Comparison of ENCODE assay signal across 18 cellular contexts in the genomic region with DNA sequence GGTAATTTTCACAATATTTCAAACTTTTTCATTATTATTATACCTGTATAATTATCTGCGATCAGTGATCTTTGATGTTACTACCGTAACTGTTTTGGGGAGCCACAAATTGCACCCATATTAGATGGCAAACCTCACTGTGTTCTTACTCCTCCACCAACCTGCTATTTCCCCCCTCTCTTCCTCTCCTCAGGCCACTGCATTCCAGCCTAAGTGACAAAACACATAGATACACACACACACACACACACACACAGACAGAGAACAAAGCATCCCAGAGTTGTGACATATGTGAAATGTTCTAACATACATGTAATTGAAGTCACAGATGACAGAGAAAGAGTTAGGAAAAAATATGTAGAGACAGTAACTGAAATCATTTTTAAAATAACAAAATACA.
"Had no signal": no experiment of that assay in that cellular context is flagged by ENCODE, and none has a peak within 500 bp of the region (broad histone marks: within the 10 kb centered on the region; RNA-seq: fewer than 3 reads in every experiment).

No MANE protein-coding gene starts in this region.

- FAIRE-seq: bronchial epithelial cell, keratinocyte had no signal

- H3K36me3 ChIP-seq: adrenal gland, pancreas had no signal

- DNase-seq: activated CD4-positive, alpha-beta memory T cell treated with anti-CD3 and anti-CD28 coated beads, Interleukin-2, amount 10 ng/mL, durations not matched to agents 7 days and 5 days; activated CD4-positive, alpha-beta T cell treated with anti-CD3 and anti-CD28 coated beads for 36 hours; activated CD8-positive, alpha-beta memory T cell treated with anti-CD3 and anti-CD28 coated beads, Interleukin-2, amount 10 ng/mL, durations not matched to agents 7 days and 5 days; activated naive CD4-positive, alpha-beta T cell treated with Interleukin-2 at 50 U/mL for 16 hours; adrenal gland; dermis blood vessel endothelial cell; effector memory CD4-positive, alpha-beta T cell; hippocampal formation; pancreas; stimulated activated CD4-positive, alpha-beta T cell treated with anti-CD3 and anti-CD28 coated beads, Interleukin-4, amount 100 ng/mL, for 1 hour; SW 1271 had no signal

- H3K4me3 Mint-ChIP-seq: activated CD4-positive, alpha-beta memory T cell treated with anti-CD3 and anti-CD28 coated beads, Interleukin-2, amount 10 ng/mL, durations not matched to agents 7 days and 5 days; activated CD4-positive, alpha-beta T cell treated with anti-CD3 and anti-CD28 coated beads for 36 hours; activated CD8-positive, alpha-beta memory T cell treated with anti-CD3 and anti-CD28 coated beads, Interleukin-2, amount 10 ng/mL, durations not matched to agents 7 days and 5 days; stimulated activated effector memory CD8-positive, alpha-beta T cell treated with anti-CD3 and anti-CD28 coated beads, Interleukin-12 subunit alpha, Interleukin-12 subunit beta, amount 100 ng/mL, for 72 hours; T-helper 2 cell treated with Interferon-gamma antibody and Interleukin-4, amounts not matched to agents 5 μg/mL and 100 μg/mL, for 36 hours had no signal

- H3K4me3 ChIP-seq: adrenal gland, lung, pancreas, smooth muscle cell had no signal

- H3K27ac Mint-ChIP-seq: activated CD4-positive, alpha-beta memory T cell treated with anti-CD3 and anti-CD28 coated beads, Interleukin-2, amount 10 ng/mL, durations not matched to agents 7 days and 5 days; activated CD4-positive, alpha-beta T cell treated with anti-CD3 and anti-CD28 coated beads for 36 hours; activated CD8-positive, alpha-beta memory T cell treated with anti-CD3 and anti-CD28 coated beads, Interleukin-2, amount 10 ng/mL, durations not matched to agents 7 days and 5 days; activated T-helper 2 cell treated with anti-CD3 and anti-CD28 coated beads, Interferon-gamma antibody, Interleukin-2, Interleukin-4, amounts not matched to agents 10 μg/mL and 5 μg/mL and 100 μg/mL, durations not matched to agents 14 hours and 24 hours and 36 hours; stimulated activated effector memory CD8-positive, alpha-beta T cell treated with anti-CD3 and anti-CD28 coated beads, Interleukin-12 subunit alpha, Interleukin-12 subunit beta, amount 100 ng/mL, for 72 hours; T-helper 2 cell treated with Interferon-gamma antibody and Interleukin-4, amounts not matched to agents 5 μg/mL and 100 μg/mL, for 36 hours had no signal

- H3K27me3 Mint-ChIP-seq: activated CD4-positive, alpha-beta memory T cell treated with anti-CD3 and anti-CD28 coated beads, Interleukin-2, amount 10 ng/mL, durations not matched to agents 7 days and 5 days; activated CD4-positive, alpha-beta T cell treated with anti-CD3 and anti-CD28 coated beads for 36 hours; activated CD8-positive, alpha-beta memory T cell treated with anti-CD3 and anti-CD28 coated beads, Interleukin-2, amount 10 ng/mL, durations not matched to agents 7 days and 5 days had no signal

- H3K4me2 ChIP-seq: smooth muscle cell had no signal

- H3K27me3 ChIP-seq: adrenal gland, pancreas had no signal

- H3K27ac ChIP-seq: adrenal gland, pancreas had no signal

- H3K9me3 ChIP-seq: adrenal gland, pancreas had no signal

- H3K9me3 Mint-ChIP-seq: activated CD4-positive, alpha-beta memory T cell treated with anti-CD3 and anti-CD28 coated beads, Interleukin-2, amount 10 ng/mL, durations not matched to agents 7 days and 5 days; stimulated activated effector memory CD8-positive, alpha-beta T cell treated with anti-CD3 and anti-CD28 coated beads, Interleukin-12 subunit alpha, Interleukin-12 subunit beta, amount 100 ng/mL, for 72 hours had no signal
